ENCODE assay signal across 1 cellular context in the genomic region with DNA sequence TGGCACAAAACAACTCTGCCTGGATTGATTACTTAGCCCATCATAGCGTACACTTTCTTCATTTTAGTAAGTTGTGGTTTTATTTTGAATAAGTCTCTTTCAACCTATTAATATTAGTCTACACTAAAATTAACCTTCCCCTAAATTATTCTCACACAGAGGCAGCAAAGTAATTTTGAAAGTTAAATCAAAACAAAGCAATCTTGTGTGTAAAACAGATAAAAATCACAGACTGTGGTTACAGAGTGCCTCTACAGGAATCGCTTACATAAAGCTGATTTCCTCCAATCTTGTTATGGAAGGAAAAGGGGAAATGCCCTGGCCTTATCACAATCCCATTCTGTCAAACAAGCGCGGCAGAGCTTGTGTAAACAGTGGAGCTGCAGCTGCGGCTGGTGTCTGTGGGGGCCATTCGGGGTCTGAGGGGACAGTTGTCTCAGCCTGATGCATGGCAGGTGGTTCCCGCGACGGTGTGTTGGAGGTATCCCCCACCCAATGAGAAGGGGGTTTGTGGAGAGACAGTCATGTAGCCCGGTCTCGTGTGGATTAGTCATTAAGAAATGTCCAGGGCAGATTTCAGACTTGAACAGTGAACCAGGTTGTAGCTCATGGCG.
TF ChIP-seq lines count a peak whose summit lies in the region.

No MANE protein-coding gene starts in this region.

TF ChIP-seq in GM12878, 131 proteins besides CTCF, POLR2A, EP300 and RAD21:
- no peak for TF ChIP-seq RCOR1 (conservative IDR thresholded peaks at IDR 0.05; ENCODE audit: low read depth, low read length)
- TF ChIP-seq TAF1 (IDR thresholded peaks at IDR 0.05; ENCODE audit: borderline replicate concordance, low read depth, low read length) = no peak
- TF ChIP-seq, protein P1, sequence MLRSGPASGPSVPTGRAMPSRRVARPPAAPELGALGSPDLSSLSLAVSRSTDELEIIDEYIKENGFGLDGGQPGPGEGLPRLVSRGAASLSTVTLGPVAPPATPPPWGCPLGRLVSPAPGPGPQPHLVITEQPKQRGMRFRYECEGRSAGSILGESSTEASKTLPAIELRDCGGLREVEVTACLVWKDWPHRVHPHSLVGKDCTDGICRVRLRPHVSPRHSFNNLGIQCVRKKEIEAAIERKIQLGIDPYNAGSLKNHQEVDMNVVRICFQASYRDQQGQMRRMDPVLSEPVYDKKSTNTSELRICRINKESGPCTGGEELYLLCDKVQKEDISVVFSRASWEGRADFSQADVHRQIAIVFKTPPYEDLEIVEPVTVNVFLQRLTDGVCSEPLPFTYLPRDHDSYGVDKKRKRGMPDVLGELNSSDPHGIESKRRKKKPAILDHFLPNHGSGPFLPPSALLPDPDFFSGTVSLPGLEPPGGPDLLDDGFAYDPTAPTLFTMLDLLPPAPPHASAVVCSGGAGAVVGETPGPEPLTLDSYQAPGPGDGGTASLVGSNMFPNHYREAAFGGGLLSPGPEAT (IDR thresholded peaks at IDR 0.05; ENCODE audit: low read depth) = no peak
- peak; percentile 38 for TF ChIP-seq MEF2B (IDR thresholded peaks at IDR 0.05; ENCODE audit: partially characterized antibody, poor library complexity, severe bottlenecking)
- TF ChIP-seq MEF2A (IDR thresholded peaks at IDR 0.05; ENCODE audit: insufficient read depth, low read depth, low read length) = peak; percentile 74
- peak; percentile 61; the same call in 1 of the 2 replicates for TF ChIP-seq MXI1 (IDR thresholded peaks at IDR 0.05; ENCODE audit: low read depth, low read length)
- no peak for TF ChIP-seq SIX5 (IDR thresholded peaks at IDR 0.05; ENCODE audit: low read depth, low read length, severe bottlenecking)
- TF ChIP-seq NFXL1 (IDR thresholded peaks at IDR 0.05; ENCODE audit: borderline replicate concordance) = no peak
- TF ChIP-seq PAX5 (IDR thresholded peaks at IDR 0.05; ENCODE audit: borderline replicate concordance, low read depth, low read length) = peak; percentile 13; the same call in 1 of the 2 replicates
- peak; percentile 94 for TF ChIP-seq ZNF217 (IDR thresholded peaks at IDR 0.05)
- TF ChIP-seq KAT2A (conservative IDR thresholded peaks at IDR 0.05; ENCODE audit: control insufficient read depth, low read depth, low read length) = no peak
- peak; percentile 43; the same call in 1 of the 2 replicates for TF ChIP-seq NFIC (IDR thresholded peaks at IDR 0.05; ENCODE audit: low read depth, low read length)
- peak; percentile 27; the same call in 1 of the 2 replicates for TF ChIP-seq GABPA (IDR thresholded peaks at IDR 0.05; ENCODE audit: low read depth)
- peak; percentile 79 for TF ChIP-seq RUNX3 (IDR thresholded peaks at IDR 0.05; ENCODE audit: low read length)
- TF ChIP-seq NR2C2 (IDR thresholded peaks at IDR 0.05; ENCODE audit: borderline replicate concordance, control insufficient read depth, insufficient read length, low read depth) = no peak
- no peak for TF ChIP-seq YBX1 (IDR thresholded peaks at IDR 0.05)
- no peak for TF ChIP-seq PML (IDR thresholded peaks at IDR 0.05; ENCODE audit: low read length)
- TF ChIP-seq TBL1XR1 (IDR thresholded peaks at IDR 0.05; ENCODE audit: low read depth, low read length) = peak; percentile 56
- peak; percentile 63 for TF ChIP-seq NR2F1 (conservative IDR thresholded peaks at IDR 0.05)
- TF ChIP-seq SPI1 (IDR thresholded peaks at IDR 0.05; ENCODE audit: borderline replicate concordance, insufficient read depth, low read depth, low read length) = peak; percentile 25; the same call in 1 of the 2 replicates
- TF ChIP-seq JUNB (IDR thresholded peaks at IDR 0.05) = peak; percentile 75
- TF ChIP-seq KDM1A (IDR thresholded peaks at IDR 0.05; ENCODE audit: borderline replicate concordance) = no peak
- 0 out of 4 replicates have a peak, but pooled peaks of 1 of the 2 experiments have one; percentile 44 for TF ChIP-seq BHLHE40 (IDR thresholded peaks at IDR 0.05; ENCODE audit: borderline replicate concordance in 1 of 2, low read depth in 2 of 2, low read length in 1 of 2)
- TF ChIP-seq, protein P2, sequence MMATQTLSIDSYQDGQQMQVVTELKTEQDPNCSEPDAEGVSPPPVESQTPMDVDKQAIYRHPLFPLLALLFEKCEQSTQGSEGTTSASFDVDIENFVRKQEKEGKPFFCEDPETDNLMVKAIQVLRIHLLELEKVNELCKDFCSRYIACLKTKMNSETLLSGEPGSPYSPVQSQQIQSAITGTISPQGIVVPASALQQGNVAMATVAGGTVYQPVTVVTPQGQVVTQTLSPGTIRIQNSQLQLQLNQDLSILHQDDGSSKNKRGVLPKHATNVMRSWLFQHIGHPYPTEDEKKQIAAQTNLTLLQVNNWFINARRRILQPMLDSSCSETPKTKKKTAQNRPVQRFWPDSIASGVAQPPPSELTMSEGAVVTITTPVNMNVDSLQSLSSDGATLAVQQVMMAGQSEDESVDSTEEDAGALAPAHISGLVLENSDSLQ (IDR thresholded peaks at IDR 0.05) = no peak
- TF ChIP-seq, protein P3, sequence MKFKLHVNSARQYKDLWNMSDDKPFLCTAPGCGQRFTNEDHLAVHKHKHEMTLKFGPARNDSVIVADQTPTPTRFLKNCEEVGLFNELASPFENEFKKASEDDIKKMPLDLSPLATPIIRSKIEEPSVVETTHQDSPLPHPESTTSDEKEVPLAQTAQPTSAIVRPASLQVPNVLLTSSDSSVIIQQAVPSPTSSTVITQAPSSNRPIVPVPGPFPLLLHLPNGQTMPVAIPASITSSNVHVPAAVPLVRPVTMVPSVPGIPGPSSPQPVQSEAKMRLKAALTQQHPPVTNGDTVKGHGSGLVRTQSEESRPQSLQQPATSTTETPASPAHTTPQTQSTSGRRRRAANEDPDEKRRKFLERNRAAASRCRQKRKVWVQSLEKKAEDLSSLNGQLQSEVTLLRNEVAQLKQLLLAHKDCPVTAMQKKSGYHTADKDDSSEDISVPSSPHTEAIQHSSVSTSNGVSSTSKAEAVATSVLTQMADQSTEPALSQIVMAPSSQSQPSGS (IDR thresholded peaks at IDR 0.05; ENCODE audit: low read length) = peak; percentile 63; the same call in 1 of the 2 replicates
